ENCODE assay signal across 8 cellular contexts in the genomic region with DNA sequence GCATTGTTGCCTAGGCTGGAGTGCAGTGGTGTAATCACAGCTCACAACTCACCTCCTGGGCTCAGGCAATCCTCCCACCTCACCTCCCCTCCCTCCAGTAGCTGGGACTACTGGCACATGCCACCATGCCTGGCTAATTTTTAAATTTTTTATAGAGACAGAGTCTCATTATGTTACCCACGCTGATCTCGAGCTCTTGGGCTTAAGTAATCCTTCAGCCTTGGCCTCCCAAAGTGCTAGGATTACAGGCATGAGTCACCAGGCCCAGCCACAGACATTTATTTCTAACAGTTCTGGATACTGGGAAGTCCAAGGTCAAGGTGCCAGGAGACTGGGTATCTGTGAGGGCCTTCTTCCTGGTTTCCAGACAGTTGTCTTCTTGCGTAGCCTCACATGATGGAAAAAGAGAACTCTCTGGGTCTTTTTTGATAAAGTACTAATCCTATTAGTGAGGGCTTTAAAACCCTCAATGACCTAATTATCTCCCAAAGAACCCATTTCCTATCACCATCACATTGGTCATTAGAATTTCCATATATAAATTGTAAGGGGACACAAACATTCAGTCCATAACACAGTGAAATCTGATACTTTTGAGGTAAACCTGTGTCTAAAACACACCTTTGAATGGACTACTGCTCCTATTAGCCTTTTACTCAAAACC.
DNase-seq lines count a peak whose midpoint lies in the region; TF ChIP-seq lines count a peak whose summit lies in the region.

No MANE protein-coding gene starts in this region.

- POLR2A ChIA-PET in AG04450 (lab: Yijun Ruan, JAX) = interaction anchor here (0.6 to 1.7 kb wide), 9 partner anchors 11 to 211 kb away, joined by 3 to 15 read pairs (median 3); partner anchors contain the start of genes RCC1 and RNU11

- H3K4me2 ChIP-seq in MM.1S (ENCODE audit: low read depth, low read length) = peak overlapping the region; percentile 89

- intact Hi-C loops in colonic mucosa (cut with DNase I) = no loop called here

- no peaks in the 10 kb centered on the region for H4K20me1 ChIP-seq in MM.1S (ENCODE audit: insufficient read depth, low read length)

- H3F3A ChIP-seq in MM.1S (ENCODE audit: insufficient read depth, low read length) = peaks cover 18% of the 10 kb centered on the region

- peaks cover 10% of the 10 kb centered on the region for H3K79me2 ChIP-seq in MM.1S (ENCODE audit: low read length)

- CTCF ChIA-PET in AG04450 (lab: Charles Lee) = interaction anchor here (2.7 kb wide), 1 partner anchor 28 kb away, joined by 11 read pairs; no protein-coding TSS in a partner anchor

- H3K4me1 ChIP-seq in MM.1S (ENCODE audit: low read length) (peaks cover 12% of the 10 kb centered on the region), colonic mucosa (no peaks in the 10 kb centered on the region), muscle layer of duodenum (ENCODE audit: control insufficient read depth in 1 of 2, insufficient read depth in 2 of 2, low read length in 2 of 2) (peaks cover 0 to 9% of the 10 kb centered on the region in 2 donors)

- H3K27me3 ChIP-seq in AG04450 (ENCODE audit: control insufficient read depth, insufficient read depth, low read length) (no peaks in the 10 kb centered on the region), MM.1S (replicated peaks; ENCODE audit: insufficient read depth, low read length) (no peaks in the 10 kb centered on the region), colonic mucosa (no peaks in the 10 kb centered on the region), muscle layer of duodenum (ENCODE audit: low read depth, low read length) (no peaks in the 10 kb centered on the region)

- DNase-seq in AG04450 (ENCODE audit: low read depth, low spot score) (no peak), MM.1S (no peak), colonic mucosa (peak; percentile 72), GM19238 (ENCODE audit: insufficient read length, low spot score) (no peak), NCI-H2029 treated with DMSO at 0.1 percent for 48 hours (lab: John Stamatoyannopoulos, UW) (no peak), ecto neural progenitor cell (ENCODE audit: low spot score) (no peak)
- no peak for DNase-seq in stimulated activated naive CD4-positive, alpha-beta T cell treated with Interleukin-2 at 50 U/mL for 16 hours (lab: John Stamatoyannopoulos, UW)

- H3K9ac ChIP-seq in MM.1S (ENCODE audit: low read length) (no peak overlapping the region; the same call in 1 of the 2 replicates), colonic mucosa (ENCODE audit: low read depth in 2 of 2, low read length in 2 of 2) (peak overlapping the region in 1 of 2 donors; percentile 27)

- H3K9me2 ChIP-seq in MM.1S (replicated peaks; ENCODE audit: insufficient read depth, low read length) = no peaks in the 10 kb centered on the region

- H3K9me3 ChIP-seq in AG04450 (ENCODE audit: control insufficient read depth, insufficient read depth, low read length) = no peaks in the 10 kb centered on the region
- H3K9me3 ChIP-seq in MM.1S (replicated peaks; ENCODE audit: insufficient read depth, low read length) = no peaks in the 10 kb centered on the region
- H3K9me3 ChIP-seq in colonic mucosa = no peaks in the 10 kb centered on the region
- H3K9me3 ChIP-seq in muscle layer of duodenum (ENCODE audit: control insufficient read depth in 1 of 2, low read length in 2 of 2) = no peaks in the 10 kb centered on the region

- no peaks in the 10 kb centered on the region for H3K36me3 ChIP-seq in MM.1S (replicated peaks; ENCODE audit: insufficient read depth, low read length)
- H3K36me3 ChIP-seq in colonic mucosa = no peaks in the 10 kb centered on the region
- no peaks in the 10 kb centered on the region for H3K36me3 ChIP-seq in muscle layer of duodenum (ENCODE audit: control insufficient read depth in 1 of 2, insufficient read depth in 2 of 2, low read length in 2 of 2)

- H3K27ac ChIP-seq in AG04450 (ENCODE audit: low read depth, low read length) (peak overlapping the region; percentile 84), MM.1S (ENCODE audit: low read length) (peak overlapping the region; percentile 59; the same call in 1 of the 2 replicates), colonic mucosa (peak overlapping the region; percentile 69), muscle layer of duodenum (ENCODE audit: low read length) (peak overlapping the region; percentile 92)

- TF ChIP-seq CTCF in AG04450 (IDR thresholded peaks at IDR 0.05; ENCODE audit: low read depth, low read length) = no peak
- TF ChIP-seq CTCF in MM.1S (IDR thresholded peaks at IDR 0.05; ENCODE audit: low read length) = no peak
- TF ChIP-seq CTCF in colonic mucosa (IDR thresholded peaks at IDR 0.05) = no peak

- H3K4me3 ChIP-seq in AG04450 (ENCODE audit: low read depth, low read length) (peak overlapping the region; percentile 20), MM.1S (ENCODE audit: low read length) (peak overlapping the region; percentile 58), colonic mucosa (no peak overlapping the region), muscle layer of duodenum (ENCODE audit: low read depth in 1 of 2, low read length in 2 of 2) (peak overlapping the region; percentile 36 to 62)

- peak overlapping the region; percentile 19; the same call in 1 of the 2 replicates for H2AFZ ChIP-seq in MM.1S (ENCODE audit: low read length)
